16 cellular contexts compared by ENCODE assay signal in the genomic region with DNA sequence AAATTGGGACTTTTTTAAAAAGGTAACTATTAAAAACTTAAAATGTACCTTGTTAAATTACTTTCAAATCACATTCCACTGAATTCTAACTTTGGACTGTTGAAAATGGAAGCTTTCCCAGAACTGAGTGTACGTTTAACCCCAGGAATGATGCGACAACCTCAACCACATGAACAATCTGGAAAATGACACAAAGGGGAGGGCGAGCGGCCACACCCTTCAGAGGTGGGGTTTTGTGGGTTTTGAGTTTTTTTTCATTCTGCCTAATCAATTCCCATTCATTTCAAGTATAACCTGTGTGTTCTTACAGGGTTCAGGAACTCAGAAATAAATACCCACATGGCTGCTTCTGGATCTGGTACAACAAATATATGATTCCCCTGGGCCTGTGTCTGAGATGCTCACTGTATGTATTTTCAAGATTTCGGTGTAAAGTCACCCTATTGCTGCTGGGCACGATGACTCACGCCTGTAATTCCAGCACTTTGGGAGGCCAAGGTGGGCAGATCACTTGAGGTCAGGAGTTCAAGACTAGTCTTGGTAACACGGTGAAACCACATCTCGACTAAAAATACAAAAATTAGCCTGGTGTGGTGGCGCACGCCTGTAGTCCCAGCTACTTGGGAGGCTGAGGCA.
DNase-seq lines count a peak whose midpoint lies in the region; ATAC-seq and TF ChIP-seq lines count a peak whose summit lies in the region.
"Had no signal": no experiment of that assay in that cellular context is flagged by ENCODE, and none has a peak within 500 bp of the region (broad histone marks: within the 10 kb centered on the region; RNA-seq: fewer than 3 reads in every experiment).

No MANE protein-coding gene starts in this region.

- H3K9me3 ChIP-seq in HEK293 (ENCODE audit: control insufficient read depth, insufficient read depth, low read depth, low read length) (no peaks in the 10 kb centered on the region), adipocyte (ENCODE audit: control insufficient read depth, low read length) (no peaks in the 10 kb centered on the region), tibial artery (no peaks in the 10 kb centered on the region)
- H3K9me3 ChIP-seq: left ventricle myocardium inferior, right atrium auricular region had no signal

- CTCF ChIA-PET in HEK293 (lab: Yijun Ruan, JAX) = interaction anchor here (0.6 to 3.3 kb wide), 2 partner anchors 11 to 189 kb away, joined by 3 to 46 read pairs; no protein-coding TSS in a partner anchor

- peaks cover 14% of the 10 kb centered on the region for H3K4me1 ChIP-seq in HEK293 (ENCODE audit: control insufficient read depth, insufficient read depth, low read length)
- H3K4me1 ChIP-seq in adipocyte (ENCODE audit: control insufficient read depth, insufficient read depth, low read length) = peaks cover 39% of the 10 kb centered on the region
- H3K4me1 ChIP-seq in tibial artery = peaks cover 0 to 65% (median 21%) of the 10 kb centered on the region in 4 donors

- no peaks in the 10 kb centered on the region for H3K36me3 ChIP-seq in HEK293 (ENCODE audit: control insufficient read depth in 2 of 2, insufficient read depth in 1 of 2, low read length in 2 of 2)
- no peaks in the 10 kb centered on the region for H3K36me3 ChIP-seq in adipocyte (ENCODE audit: control insufficient read depth, insufficient read depth, low read length, severe bottlenecking)
- H3K36me3 ChIP-seq in tibial artery = no peaks in the 10 kb centered on the region
- H3K36me3 ChIP-seq: left ventricle myocardium inferior, right atrium auricular region had no signal

- intact Hi-C loops in tibial artery (cut with DNase I; ENCODE audit: low total_unique reads) = no loop called here

- H3K27ac ChIP-seq in HEK293 (ENCODE audit: extremely low read depth, low read depth, low read length) (no peak overlapping the region), tibial artery (peak overlapping the region; percentile 57 to 68)
- H3K27ac ChIP-seq: left ventricle myocardium inferior, right atrium auricular region had no signal

- no peak for ATAC-seq in GM19397 (IDR thresholded peaks at IDR 0.05; ENCODE audit: unreplicated experiment)
- ATAC-seq: effector memory CD8-positive, alpha-beta T cell; natural killer cell treated with Interleukin-12 subunit alpha and Interleukin-12 subunit beta and Interleukin-15 and Interleukin-18, amount 100 ng/mL, for 72 hours; Panc1; stimulated activated naive CD8-positive, alpha-beta T cell treated with anti-CD3 and anti-CD28 coated beads, Interleukin-15, Interleukin-2, amounts not matched to agents 100 U/mL and 50 U/mL, for 24 hours had no signal

- peak; percentile 70 for DNase-seq in adipocyte (ENCODE audit: low read depth)
- peak; percentile 71 to 90 for DNase-seq in foreskin fibroblast
- no peak for DNase-seq in tibial artery
- no peak for DNase-seq in central memory CD4-positive, alpha-beta T cell
- DNase-seq in retina = no peak
- DNase-seq: activated CD4-positive, alpha-beta T cell treated with anti-CD3 and anti-CD28 coated beads, Interleukin-2, amount 50 U/mL, for 4 hours; effector memory CD8-positive, alpha-beta T cell; left ventricle myocardium inferior; NCI-H1092; NCI-H446; stimulated activated naive CD8-positive, alpha-beta T cell treated with anti-CD3 and anti-CD28 coated beads, Interleukin-15, Interleukin-2, amounts not matched to agents 100 U/mL and 50 U/mL, for 24 hours had no signal

- POLR2A ChIA-PET in HEK293 (lab: Yijun Ruan, JAX) = no interaction called here

- TF ChIP-seq CTCF in HEK293 (tag by site-specific recombination; IDR thresholded peaks at IDR 0.05) (no peak), foreskin fibroblast (IDR thresholded peaks at IDR 0.05; ENCODE audit: low read depth, low read length) (no peak), tibial artery (IDR thresholded peaks at IDR 0.05) (no peak)

- H3K9ac ChIP-seq in adipocyte (ENCODE audit: low read length) = peak overlapping the region; percentile 44

- H3K27me3 ChIP-seq in adipocyte (replicated peaks; ENCODE audit: control insufficient read depth, insufficient read depth, low read length) (no peaks in the 10 kb centered on the region), tibial artery (no peaks in the 10 kb centered on the region)
- H3K27me3 ChIP-seq: right atrium auricular region had no signal

- H3K4me3 ChIP-seq in HEK293 (ENCODE audit: low read depth, low read length) = no peak overlapping the region
- peak overlapping the region; percentile 21 for H3K4me3 ChIP-seq in adipocyte (ENCODE audit: low read length)
- H3K4me3 ChIP-seq in foreskin fibroblast (ENCODE audit: low read depth in 1 of 2, low read length in 2 of 2) = no peak overlapping the region
- H3K4me3 ChIP-seq in tibial artery = no peak overlapping the region
- H3K4me3 ChIP-seq: left ventricle myocardium inferior, right atrium auricular region had no signal

TF ChIP-seq in HEK293, 187 proteins besides CTCF, POLR2A, EP300 and RAD21:
- TF ChIP-seq KLF10 (tag by site-specific recombination; IDR thresholded peaks at IDR 0.05) = peak; percentile 32; the same call in 1 of the 2 replicates
- TF ChIP-seq HOXD13 (CRISPR knock-in tag; IDR thresholded peaks at IDR 0.05; ENCODE audit: borderline replicate concordance) = no peak
- TF ChIP-seq KLF1 (tag by site-specific recombination; IDR thresholded peaks at IDR 0.05) = peak; percentile 56; the same call in 1 of the 2 replicates

Comparison
In these comparisons a context has a peak if more than half of its experiments do, and no peak if none do; other contexts are left out.
1. DNase-seq: peak in adipocyte (single experiment) and foreskin fibroblast (2 of 2); none in tibial artery (0 of 2), central memory CD4-positive, alpha-beta T cell (single experiment) and retina (single experiment).